Comparison of ENCODE assay signal across 1 cellular context in genomic region chr5:33072296-33072695, GRCh38.
TF ChIP-seq lines count a peak whose summit lies in the region.

No MANE protein-coding gene starts in this region.

TF ChIP-seq in SK-N-SH, 30 proteins besides CTCF, POLR2A, EP300 and RAD21 (continued from another document):
- TF ChIP-seq, protein P1, sequence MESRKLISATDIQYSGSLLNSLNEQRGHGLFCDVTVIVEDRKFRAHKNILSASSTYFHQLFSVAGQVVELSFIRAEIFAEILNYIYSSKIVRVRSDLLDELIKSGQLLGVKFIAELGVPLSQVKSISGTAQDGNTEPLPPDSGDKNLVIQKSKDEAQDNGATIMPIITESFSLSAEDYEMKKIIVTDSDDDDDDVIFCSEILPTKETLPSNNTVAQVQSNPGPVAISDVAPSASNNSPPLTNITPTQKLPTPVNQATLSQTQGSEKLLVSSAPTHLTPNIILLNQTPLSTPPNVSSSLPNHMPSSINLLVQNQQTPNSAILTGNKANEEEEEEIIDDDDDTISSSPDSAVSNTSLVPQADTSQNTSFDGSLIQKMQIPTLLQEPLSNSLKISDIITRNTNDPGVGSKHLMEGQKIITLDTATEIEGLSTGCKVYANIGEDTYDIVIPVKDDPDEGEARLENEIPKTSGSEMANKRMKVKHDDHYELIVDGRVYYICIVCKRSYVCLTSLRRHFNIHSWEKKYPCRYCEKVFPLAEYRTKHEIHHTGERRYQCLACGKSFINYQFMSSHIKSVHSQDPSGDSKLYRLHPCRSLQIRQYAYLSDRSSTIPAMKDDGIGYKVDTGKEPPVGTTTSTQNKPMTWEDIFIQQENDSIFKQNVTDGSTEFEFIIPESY (IDR thresholded peaks at IDR 0.05; ENCODE audit: borderline replicate concordance, low read depth): no peak
- TF ChIP-seq NFIC (IDR thresholded peaks at IDR 0.05; ENCODE audit: borderline replicate concordance) (no peak), MEF2A (IDR thresholded peaks at IDR 0.05; ENCODE audit: borderline replicate concordance, low read depth) (no peak), RFX5 (IDR thresholded peaks at IDR 0.05; ENCODE audit: low read length) (no peak), EZH2phosphoT487 (IDR thresholded peaks at IDR 0.05; ENCODE audit: borderline replicate concordance, low read depth) (no peak), ELF1 (IDR thresholded peaks at IDR 0.05) (no peak)
- TF ChIP-seq, protein P2, sequence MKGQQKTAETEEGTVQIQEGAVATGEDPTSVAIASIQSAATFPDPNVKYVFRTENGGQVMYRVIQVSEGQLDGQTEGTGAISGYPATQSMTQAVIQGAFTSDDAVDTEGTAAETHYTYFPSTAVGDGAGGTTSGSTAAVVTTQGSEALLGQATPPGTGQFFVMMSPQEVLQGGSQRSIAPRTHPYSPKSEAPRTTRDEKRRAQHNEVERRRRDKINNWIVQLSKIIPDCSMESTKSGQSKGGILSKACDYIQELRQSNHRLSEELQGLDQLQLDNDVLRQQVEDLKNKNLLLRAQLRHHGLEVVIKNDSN (IDR thresholded peaks at IDR 0.05; ENCODE audit: borderline replicate concordance, low read depth): no peak
